Comparison of ENCODE assay signal across 10 cellular contexts in genomic region chr11:59107721-59108120, GRCh38. TPM values are rescaled to one million over a fixed set of nuclear protein-coding genes. Genes with fewer than 3 reads are reported as not detected.
DNase-seq lines count a peak whose midpoint lies in the region; ATAC-seq and TF ChIP-seq lines count a peak whose summit lies in the region.
"Not testable (repeated sequence)": the region's sequence is repeated elsewhere in the genome, so short reads cannot be mapped to it uniquely, and the experiment has no call there.
"Had no signal": no experiment of that assay in that cellular context is flagged by ENCODE, and none has a peak within 500 bp of the region (broad histone marks: within the 10 kb centered on the region; RNA-seq: fewer than 3 reads in every experiment).

No MANE protein-coding gene starts in this region.

- H3K36me3 ChIP-seq in CD8-positive, alpha-beta T cell (ENCODE audit: insufficient read depth, low read length); breast epithelium; skeletal muscle satellite cell (ENCODE audit: insufficient read depth, low read length): not testable (repeated sequence)
- peaks cover 41% of the 10 kb centered on the region for H3K36me3 ChIP-seq in iPS-20b (ENCODE audit: insufficient read depth, low read depth, low read length)

- peak; percentile 25 for ATAC-seq in CD8-positive, alpha-beta T cell
- ATAC-seq in GM19438 (IDR thresholded peaks at IDR 0.05; ENCODE audit: low read depth, unreplicated experiment), result peak; percentile 32
- ATAC-seq in HG02943 (IDR thresholded peaks at IDR 0.05; ENCODE audit: low read depth, unreplicated experiment), result peak; percentile 32
- ATAC-seq in activated B cell treated with CpG ODN at 0.5 μM for 24 hours (ENCODE audit: low read depth), result peak; percentile 22

- H3K27ac Mint-ChIP-seq in CD8-positive, alpha-beta T cell, result not testable (repeated sequence)
- peak overlapping the region; percentile 84 for H3K27ac Mint-ChIP-seq in activated B cell treated with CpG ODN at 0.5 μM for 24 hours

- not testable (repeated sequence) for TF ChIP-seq CTCF in CD8-positive, alpha-beta T cell (IDR thresholded peaks at IDR 0.05); activated B cell treated with CpG ODN at 0.5 μM for 24 hours (IDR thresholded peaks at IDR 0.05); breast epithelium (IDR thresholded peaks at IDR 0.05)

- not testable (repeated sequence) for TF ChIP-seq POLR2A in breast epithelium (IDR thresholded peaks at IDR 0.05)

- H3K4me3 ChIP-seq in CD8-positive, alpha-beta T cell (ENCODE audit: low read depth, low read length), result not testable (repeated sequence)
- H3K4me3 ChIP-seq in breast epithelium (peak overlapping the region in 2 of 3 donors; percentile 57 to 77), iPS-20b (ENCODE audit: low read length) (peak overlapping the region; percentile 84), skeletal muscle satellite cell (ENCODE audit: low read length) (peak overlapping the region; percentile 79)

- H3K4me1 Mint-ChIP-seq in CD8-positive, alpha-beta T cell (ENCODE audit: low read depth), result peaks cover 19% of the 10 kb centered on the region
- H3K4me1 Mint-ChIP-seq in activated B cell treated with CpG ODN at 0.5 μM for 24 hours, result peaks cover 77% of the 10 kb centered on the region

- H3K9me3 Mint-ChIP-seq in CD8-positive, alpha-beta T cell; activated B cell treated with CpG ODN at 0.5 μM for 24 hours: not testable (repeated sequence)

- peak overlapping the region; percentile 90 for H3K4me2 ChIP-seq in skeletal muscle satellite cell (ENCODE audit: low read length)

- CTCF ChIA-PET in CD8-positive, alpha-beta T cell (lab: Charles Lee), result interaction anchor here (0.9 to 3.3 kb wide), 6 partner anchors 10 to 55 kb away, joined by 4 to 21 read pairs (median 4); no protein-coding TSS in a partner anchor
- CTCF ChIA-PET in activated B cell treated with CpG ODN at 0.5 μM for 24 hours (lab: Charles Lee), result interaction anchor here (0.9 to 2.9 kb wide), 6 partner anchors 11 to 149 kb away, joined by 3 to 21 read pairs (median 10); partner anchors contain the start of gene FAM111A

- not testable (repeated sequence) for H3K27me3 ChIP-seq in CD8-positive, alpha-beta T cell (ENCODE audit: insufficient read depth, low read length); breast epithelium; skeletal muscle satellite cell (ENCODE audit: control insufficient read depth, insufficient read depth, low read length)
- H3K27me3 ChIP-seq in iPS-20b (ENCODE audit: insufficient read depth, low read length), result peaks cover 47% of the 10 kb centered on the region

- peaks cover 28% of the 10 kb centered on the region for H3K27me3 Mint-ChIP-seq in CD8-positive, alpha-beta T cell (ENCODE audit: low read depth)
- not testable (repeated sequence) for H3K27me3 Mint-ChIP-seq in activated B cell treated with CpG ODN at 0.5 μM for 24 hours

- H3K36me3 Mint-ChIP-seq in CD8-positive, alpha-beta T cell, result not testable (repeated sequence)
- peaks cover 25% of the 10 kb centered on the region for H3K36me3 Mint-ChIP-seq in activated B cell treated with CpG ODN at 0.5 μM for 24 hours (ENCODE audit: low read depth)

- intact Hi-C loops in CD8-positive, alpha-beta T cell (cut with DNase I, micrococcal nuclease); breast epithelium (cut with DNase I; ENCODE audit: low total_unique reads): not testable (repeated sequence)
- intact Hi-C loops in activated B cell treated with CpG ODN at 0.5 μM for 24 hours (cut with micrococcal nuclease), result loop anchor here (1.0 kb wide), 2 partner anchors 12 to 29 kb away; no protein-coding TSS in a partner anchor

- not testable (repeated sequence) for H3K27ac ChIP-seq in CD8-positive, alpha-beta T cell (ENCODE audit: low read depth, low read length); breast epithelium; iPS-20b (ENCODE audit: low read length)

- not testable (repeated sequence) for H3K4me1 ChIP-seq in CD8-positive, alpha-beta T cell (ENCODE audit: insufficient read depth, low read length); breast epithelium; iPS-20b (ENCODE audit: insufficient read depth, low read length)
- peaks cover 12% of the 10 kb centered on the region for H3K4me1 ChIP-seq in skeletal muscle satellite cell (ENCODE audit: control insufficient read depth, insufficient read depth, low read length)

- POLR2A ChIA-PET in CD8-positive, alpha-beta T cell (lab: Charles Lee), result interaction anchor here (1.0 kb wide), 1 partner anchor 20 kb away, joined by 3 read pairs; no protein-coding TSS in a partner anchor
- POLR2A ChIA-PET in activated B cell treated with CpG ODN at 0.5 μM for 24 hours (lab: Charles Lee), result interaction anchor here (0.7 to 4.5 kb wide), 16 partner anchors 11 to 532 kb away, joined by 3 to 46 read pairs (median 5); partner anchors contain the start of genes FAM111A and LPXN

- H3K4me3 Mint-ChIP-seq in CD8-positive, alpha-beta T cell, result peak overlapping the region; percentile 84
- peak overlapping the region; percentile 94 for H3K4me3 Mint-ChIP-seq in activated B cell treated with CpG ODN at 0.5 μM for 24 hours

- not testable (repeated sequence) for DNase-seq in CD8-positive, alpha-beta T cell; activated B cell treated with CpG ODN at 0.5 μM for 24 hours; breast epithelium (ENCODE audit: low spot score in 2 of 2)
- DNase-seq in NCI-H2029 (lab: John Stamatoyannopoulos, UW), result peak; percentile 16

- H3K9me3 ChIP-seq in CD8-positive, alpha-beta T cell (ENCODE audit: low read length); breast epithelium; iPS-20b (ENCODE audit: insufficient read depth, low read depth, low read length); skeletal muscle satellite cell (replicated peaks; ENCODE audit: low read length): not testable (repeated sequence)

- peak overlapping the region; percentile 84; the same call in 1 of the 2 replicates for H3K9ac ChIP-seq in iPS-20b (ENCODE audit: low read depth, low read length)
- H3K9ac ChIP-seq in skeletal muscle satellite cell (ENCODE audit: low read depth, low read length), result peak overlapping the region; percentile 68

RNA-seq across cellular contexts. Expression of gene FAM111B, which starts 0.7 kb away (rescaled TPM):
- total RNA-seq in CD8-positive, alpha-beta T cell, result under 1 TPM; 0.22 to 0.57 TPM
- 48.0 and 49.1 TPM in 2 replicates for total RNA-seq in activated B cell treated with CpG ODN at 0.5 μM for 24 hours
- under 1 TPM; 0.32 to 0.66 (median 0.44) TPM for total RNA-seq in breast epithelium
- total RNA-seq in skeletal muscle satellite cell (2012; rRNA removed), result 4.8 and 7.4 TPM in 2 replicates

RNA-seq across cellular contexts. Expression of gene GLYATL1B, which starts 21.6 kb away (rescaled TPM):
- not detected for total RNA-seq in CD8-positive, alpha-beta T cell
- not detected in 2 replicates for total RNA-seq in activated B cell treated with CpG ODN at 0.5 μM for 24 hours
- total RNA-seq in breast epithelium, result not detected
- not detected in 2 replicates for total RNA-seq in skeletal muscle satellite cell (2012; rRNA removed)
- total RNA-seq: cerebellum, Right ventricle myocardium superior had no signal

RNA-seq across cellular contexts. Expression of gene FAM111A, which starts 34.9 kb away (rescaled TPM):
- 10 to 100 TPM; 23.3 to 33.4 TPM for total RNA-seq in CD8-positive, alpha-beta T cell
- 51.5 and 64.3 TPM in 2 replicates for total RNA-seq in activated B cell treated with CpG ODN at 0.5 μM for 24 hours
- 10 to 100 TPM; 37.0 to 48.0 (median 44.6) TPM for total RNA-seq in breast epithelium
- total RNA-seq in skeletal muscle satellite cell (2012; rRNA removed), result 26.2 and 34.0 TPM in 2 replicates

Comparison
In these comparisons a context has a peak if more than half of its experiments do, and no peak if none do; other contexts are left out.
1. RNA of gene FAM111B, which starts 0.7 kb away (total RNA-seq): 48.0 to 49.1 TPM in activated B cell treated with CpG ODN at 0.5 μM for 24 hours; 0.22 to 0.57 TPM in CD8-positive, alpha-beta T cell and 0.32 to 0.66 TPM in breast epithelium; every median in the first group is over 10 times any median in the second.
2. Peak in every context shown above with its lines, with median percentiles within 50 percentile points of each other: ATAC-seq.